18 cellular contexts compared by ENCODE assay signal in genomic region chr3:37216597-37217097, GRCh38. TPM values are rescaled to one million over a fixed set of nuclear protein-coding genes. Genes with fewer than 3 reads are reported as not detected.
DNase-seq lines count a peak whose midpoint lies in the region; ATAC-seq and TF ChIP-seq lines count a peak whose summit lies in the region.
"Had no signal": no experiment of that assay in that cellular context is flagged by ENCODE, and none has a peak within 500 bp of the region (broad histone marks: within the 10 kb centered on the region; RNA-seq: fewer than 3 reads in every experiment).

No MANE protein-coding gene starts in this region.

- peaks cover 32% of the 10 kb centered on the region for H3K4me1 ChIP-seq in CD8-positive, alpha-beta T cell (ENCODE audit: insufficient read depth, low read length)
- H3K4me1 ChIP-seq in BE2C = no peaks in the 10 kb centered on the region

- intact Hi-C loops in CD8-positive, alpha-beta T cell (cut with DNase I, micrococcal nuclease) = loop anchor here in 1 of 2 experiments (10.0 kb wide), 1 partner anchor 1252 kb away; no protein-coding TSS in a partner anchor
- intact Hi-C loops in activated T-helper 1 cell treated with anti-CD3 and anti-CD28 coated beads, Interleukin-12 subunit alpha, Interleukin-12 subunit beta, Interleukin-2, Interleukin-4 antibody, amounts not matched to agents 30 ng/mL and 10 ng/mL and 1 ng/mL, durations not matched to agents 14 hours and 24 hours and 36 hours (cut with micrococcal nuclease) = loop anchor here (10.0 kb wide), 1 partner anchor 342 kb away; no protein-coding TSS in a partner anchor
- intact Hi-C loops in natural killer cell (cut with micrococcal nuclease) = no loop called here

- peak; percentile 32 for ATAC-seq in activated CD8-positive, alpha-beta memory T cell treated with anti-CD3 and anti-CD28 coated beads, Interleukin-2, amount 10 ng/mL, durations not matched to agents 7 days and 5 days
- peak; percentile 82 for ATAC-seq in CD8-positive, alpha-beta T cell
- peak; percentile 70 to 77 (median 71) for ATAC-seq in natural killer cell
- no peak for ATAC-seq in GM19351 (IDR thresholded peaks at IDR 0.05; ENCODE audit: unreplicated experiment)
- ATAC-seq: PC-3 had no signal

- peak overlapping the region; percentile 20 for H3K27ac ChIP-seq in CD8-positive, alpha-beta T cell (ENCODE audit: low read depth, low read length)
- H3K27ac ChIP-seq: C4-2B, KMS-11 had no signal

- CTCF ChIA-PET in activated CD8-positive, alpha-beta memory T cell treated with anti-CD3 and anti-CD28 coated beads, Interleukin-2, amount 10 ng/mL, durations not matched to agents 7 days and 5 days (lab: Charles Lee) = interaction anchor here (1.6 kb wide), 1 partner anchor 192 kb away, joined by 4 read pairs; no protein-coding TSS in a partner anchor
- CTCF ChIA-PET in CD8-positive, alpha-beta T cell (lab: Charles Lee) = no interaction called here

- POLR2A ChIA-PET in CD8-positive, alpha-beta T cell (lab: Charles Lee) = interaction anchor here (0.8 to 1.3 kb wide), 3 partner anchors 9 to 224 kb away, joined by 3 to 5 read pairs (median 3); partner anchors contain the start of genes EPM2AIP1 and MLH1

- no peaks in the 10 kb centered on the region for H3K9me3 Mint-ChIP-seq in activated CD8-positive, alpha-beta memory T cell treated with anti-CD3 and anti-CD28 coated beads, Interleukin-2, amount 10 ng/mL, durations not matched to agents 7 days and 5 days (ENCODE audit: low read depth)
- no peaks in the 10 kb centered on the region for H3K9me3 Mint-ChIP-seq in CD8-positive, alpha-beta T cell
- no peaks in the 10 kb centered on the region for H3K9me3 Mint-ChIP-seq in activated T-helper 1 cell treated with anti-CD3 and anti-CD28 coated beads, Interleukin-12 subunit alpha, Interleukin-12 subunit beta, Interleukin-2, Interleukin-4 antibody, amounts not matched to agents 30 ng/mL and 10 ng/mL and 1 ng/mL, durations not matched to agents 14 hours and 24 hours and 36 hours
- H3K9me3 Mint-ChIP-seq in natural killer cell = no peaks in the 10 kb centered on the region

- no peaks in the 10 kb centered on the region for H3K27me3 ChIP-seq in CD8-positive, alpha-beta T cell (ENCODE audit: insufficient read depth, low read length)
- H3K27me3 ChIP-seq in BE2C = no peaks in the 10 kb centered on the region
- H3K27me3 ChIP-seq: MG63 had no signal

- DNase-seq in activated CD8-positive, alpha-beta memory T cell treated with anti-CD3 and anti-CD28 coated beads, Interleukin-2, amount 10 ng/mL, durations not matched to agents 7 days and 5 days = no peak
- no peak for DNase-seq in activated CD8-positive, alpha-beta memory T cell treated with anti-CD3 and anti-CD28 coated beads, Interleukin-2, amount 50 U/mL, for 48 hours
- DNase-seq in CD8-positive, alpha-beta T cell = no peak
- no peak for DNase-seq in activated T-helper 1 cell treated with anti-CD3 and anti-CD28 coated beads, Interleukin-12 subunit alpha, Interleukin-12 subunit beta, Interleukin-2, Interleukin-4 antibody, amounts not matched to agents 30 ng/mL and 10 ng/mL and 1 ng/mL, durations not matched to agents 14 hours and 24 hours and 36 hours (ENCODE audit: low spot score)
- no peak for DNase-seq in natural killer cell
- no peak for DNase-seq in NOMO-1 (lab: John Stamatoyannopoulos, UW; ENCODE audit: unreplicated experiment in 2 of 2)
- no peak for DNase-seq in BE2C
- DNase-seq: DMS79 treated with DMSO at 0.1 percent for 48 hours, GDM1, HCEC 1CT, MG63, NCI-H1105, NCI-H1694 treated with DMSO at 0.1 percent for 48 hours, NCI-H446, PC-3 had no signal

- no peak overlapping the region for H3K4me3 Mint-ChIP-seq in activated CD8-positive, alpha-beta memory T cell treated with anti-CD3 and anti-CD28 coated beads, Interleukin-2, amount 10 ng/mL, durations not matched to agents 7 days and 5 days
- H3K4me3 Mint-ChIP-seq in CD8-positive, alpha-beta T cell = peak overlapping the region; percentile 49
- H3K4me3 Mint-ChIP-seq in activated T-helper 1 cell treated with anti-CD3 and anti-CD28 coated beads, Interleukin-12 subunit alpha, Interleukin-12 subunit beta, Interleukin-2, Interleukin-4 antibody, amounts not matched to agents 30 ng/mL and 10 ng/mL and 1 ng/mL, durations not matched to agents 14 hours and 24 hours and 36 hours = peak overlapping the region; percentile 12
- H3K4me3 Mint-ChIP-seq in natural killer cell = peak overlapping the region; percentile 73

- H3K36me3 Mint-ChIP-seq in activated CD8-positive, alpha-beta memory T cell treated with anti-CD3 and anti-CD28 coated beads, Interleukin-2, amount 10 ng/mL, durations not matched to agents 7 days and 5 days = peaks cover 1% of the 10 kb centered on the region
- H3K36me3 Mint-ChIP-seq in CD8-positive, alpha-beta T cell = no peaks in the 10 kb centered on the region
- H3K36me3 Mint-ChIP-seq in activated T-helper 1 cell treated with anti-CD3 and anti-CD28 coated beads, Interleukin-12 subunit alpha, Interleukin-12 subunit beta, Interleukin-2, Interleukin-4 antibody, amounts not matched to agents 30 ng/mL and 10 ng/mL and 1 ng/mL, durations not matched to agents 14 hours and 24 hours and 36 hours (ENCODE audit: low read depth) = no peaks in the 10 kb centered on the region
- H3K36me3 Mint-ChIP-seq in natural killer cell = no peaks in the 10 kb centered on the region

- TF ChIP-seq CTCF in CD8-positive, alpha-beta T cell (IDR thresholded peaks at IDR 0.05) = no peak
- TF ChIP-seq CTCF in natural killer cell (IDR thresholded peaks at IDR 0.05) (no peak), BE2C (IDR thresholded peaks at IDR 0.05; ENCODE audit: low read depth, low read length) (no peak)

- peak overlapping the region; percentile 24 for H3K4me3 ChIP-seq in CD8-positive, alpha-beta T cell (ENCODE audit: low read depth, low read length)
- H3K4me3 ChIP-seq in BE2C (ENCODE audit: low read depth, low read length) = no peak overlapping the region
- H3K4me3 ChIP-seq: MG63 had no signal

- peaks cover 12% of the 10 kb centered on the region for H3K4me1 Mint-ChIP-seq in activated CD8-positive, alpha-beta memory T cell treated with anti-CD3 and anti-CD28 coated beads, Interleukin-2, amount 10 ng/mL, durations not matched to agents 7 days and 5 days
- H3K4me1 Mint-ChIP-seq in CD8-positive, alpha-beta T cell (ENCODE audit: low read depth) = peaks cover 37% of the 10 kb centered on the region
- H3K4me1 Mint-ChIP-seq in activated T-helper 1 cell treated with anti-CD3 and anti-CD28 coated beads, Interleukin-12 subunit alpha, Interleukin-12 subunit beta, Interleukin-2, Interleukin-4 antibody, amounts not matched to agents 30 ng/mL and 10 ng/mL and 1 ng/mL, durations not matched to agents 14 hours and 24 hours and 36 hours (ENCODE audit: low read depth) = peaks cover 15% of the 10 kb centered on the region
- peaks cover 26 to 39% of the 10 kb centered on the region in 2 donors for H3K4me1 Mint-ChIP-seq in natural killer cell

- peak overlapping the region; percentile 4 for H3K27ac Mint-ChIP-seq in activated CD8-positive, alpha-beta memory T cell treated with anti-CD3 and anti-CD28 coated beads, Interleukin-2, amount 10 ng/mL, durations not matched to agents 7 days and 5 days
- peak overlapping the region; percentile 28 for H3K27ac Mint-ChIP-seq in CD8-positive, alpha-beta T cell
- H3K27ac Mint-ChIP-seq in activated T-helper 1 cell treated with anti-CD3 and anti-CD28 coated beads, Interleukin-12 subunit alpha, Interleukin-12 subunit beta, Interleukin-2, Interleukin-4 antibody, amounts not matched to agents 30 ng/mL and 10 ng/mL and 1 ng/mL, durations not matched to agents 14 hours and 24 hours and 36 hours = no peak overlapping the region
- peak overlapping the region; percentile 67 to 84 for H3K27ac Mint-ChIP-seq in natural killer cell

- H3K9me3 ChIP-seq in CD8-positive, alpha-beta T cell (ENCODE audit: low read length) = no peaks in the 10 kb centered on the region
- no peaks in the 10 kb centered on the region for H3K9me3 ChIP-seq in BE2C
- H3K9me3 ChIP-seq: MG63 had no signal

- no peaks in the 10 kb centered on the region for H3K36me3 ChIP-seq in CD8-positive, alpha-beta T cell (ENCODE audit: insufficient read depth, low read length)
- no peaks in the 10 kb centered on the region for H3K36me3 ChIP-seq in BE2C
- H3K36me3 ChIP-seq: MG63 had no signal

- H3K27me3 Mint-ChIP-seq in activated CD8-positive, alpha-beta memory T cell treated with anti-CD3 and anti-CD28 coated beads, Interleukin-2, amount 10 ng/mL, durations not matched to agents 7 days and 5 days = no peaks in the 10 kb centered on the region
- H3K27me3 Mint-ChIP-seq in CD8-positive, alpha-beta T cell (ENCODE audit: low read depth) = no peaks in the 10 kb centered on the region
- peaks cover 4% of the 10 kb centered on the region for H3K27me3 Mint-ChIP-seq in activated T-helper 1 cell treated with anti-CD3 and anti-CD28 coated beads, Interleukin-12 subunit alpha, Interleukin-12 subunit beta, Interleukin-2, Interleukin-4 antibody, amounts not matched to agents 30 ng/mL and 10 ng/mL and 1 ng/mL, durations not matched to agents 14 hours and 24 hours and 36 hours (ENCODE audit: insufficient read depth)
- no peaks in the 10 kb centered on the region for H3K27me3 Mint-ChIP-seq in natural killer cell (ENCODE audit: low read depth in 2 of 2)

RNA-seq across cellular contexts. Expression of gene GOLGA4, which starts 26.4 kb away (rescaled TPM):
- 10 to 100 TPM; 32.5 to 40.3 TPM for total RNA-seq in activated CD8-positive, alpha-beta memory T cell treated with anti-CD3 and anti-CD28 coated beads, Interleukin-2, amount 10 ng/mL, durations not matched to agents 7 days and 5 days
- total RNA-seq in CD8-positive, alpha-beta T cell = 10 to 100 TPM; 54.4 to 56.5 TPM
- total RNA-seq in activated T-helper 1 cell treated with anti-CD3 and anti-CD28 coated beads, Interleukin-12 subunit alpha, Interleukin-12 subunit beta, Interleukin-2, Interleukin-4 antibody, amounts not matched to agents 30 ng/mL and 10 ng/mL and 1 ng/mL, durations not matched to agents 14 hours and 24 hours and 36 hours = 40.2 and 45.6 TPM in 2 replicates
- 10 to 100 TPM; 73.4 to 88.6 (median 80.0) TPM for total RNA-seq in natural killer cell
- 32.0 TPM for polyA plus RNA-seq in BE2C (2012; ENCODE audit: insufficient read depth, insufficient read length, low read depth)

RNA-seq across cellular contexts. Expression of gene LRRFIP2, which starts 42.3 kb away (rescaled TPM):
- total RNA-seq in activated CD8-positive, alpha-beta memory T cell treated with anti-CD3 and anti-CD28 coated beads, Interleukin-2, amount 10 ng/mL, durations not matched to agents 7 days and 5 days = 10 to 100 TPM; 38.1 to 47.9 TPM
- total RNA-seq in CD8-positive, alpha-beta T cell = 10 to 100 TPM; 31.7 to 36.2 TPM
- total RNA-seq in activated T-helper 1 cell treated with anti-CD3 and anti-CD28 coated beads, Interleukin-12 subunit alpha, Interleukin-12 subunit beta, Interleukin-2, Interleukin-4 antibody, amounts not matched to agents 30 ng/mL and 10 ng/mL and 1 ng/mL, durations not matched to agents 14 hours and 24 hours and 36 hours = 26.2 and 28.6 TPM in 2 replicates
- 10 to 100 TPM; 49.0 to 86.1 (median 66.0) TPM for total RNA-seq in natural killer cell
- 9.3 TPM for polyA plus RNA-seq in BE2C (2012; ENCODE audit: insufficient read depth, insufficient read length, low read depth)
